In genomic region chr15:66389859-66390382, GRCh38 we compare ENCODE assay signal across 11 cellular contexts. TPM values are rescaled to one million over a fixed set of nuclear protein-coding genes. Genes with fewer than 3 reads are reported as not detected.
DNase-seq lines count a peak whose midpoint lies in the region; ATAC-seq and TF ChIP-seq lines count a peak whose summit lies in the region.
"Had no signal": no experiment of that assay in that cellular context is flagged by ENCODE, and none has a peak within 500 bp of the region (broad histone marks: within the 10 kb centered on the region; RNA-seq: fewer than 3 reads in every experiment).

No MANE protein-coding gene starts in this region.

- H3K27me3 ChIP-seq in upper lobe of left lung, result no peaks in the 10 kb centered on the region
- H3K27me3 ChIP-seq: adrenal gland had no signal

- no peaks in the 10 kb centered on the region for H3K9me3 ChIP-seq in upper lobe of left lung
- H3K9me3 ChIP-seq: adrenal gland had no signal

- POLR2A ChIA-PET in RWPE1 (lab: Yijun Ruan, JAX; ENCODE audit: low non-redundant PET), result no interaction called here

- CTCF ChIA-PET in RWPE1 (lab: Yijun Ruan, JAX), result no interaction called here

- TF ChIP-seq CTCF in RWPE1 (conservative IDR thresholded peaks at IDR 0.05; ENCODE audit: low read depth), result no peak
- TF ChIP-seq CTCF in upper lobe of left lung (IDR thresholded peaks at IDR 0.05), result no peak

- TF ChIP-seq EP300 in upper lobe of left lung (IDR thresholded peaks at IDR 0.05), result no peak

- no peak for TF ChIP-seq POLR2A in upper lobe of left lung (IDR thresholded peaks at IDR 0.05)

- H3K27ac Mint-ChIP-seq in stimulated activated naive CD8-positive, alpha-beta T cell treated with anti-CD3 and anti-CD28 coated beads, Interleukin-15, Interleukin-2, amounts not matched to agents 100 ng/mL and 50 ng/mL, for 24 hours, result peak overlapping the region; percentile 78
- peak overlapping the region; percentile 92 to 94 for H3K27ac Mint-ChIP-seq in effector memory CD8-positive, alpha-beta T cell

- H3K4me3 ChIP-seq in upper lobe of left lung, result no peak overlapping the region
- H3K4me3 ChIP-seq: adrenal gland had no signal

- ATAC-seq in stimulated activated naive CD8-positive, alpha-beta T cell treated with anti-CD3 and anti-CD28 coated beads, Interleukin-15, Interleukin-2, amounts not matched to agents 100 U/mL and 50 U/mL, for 24 hours, result no peak
- no peak for ATAC-seq in effector memory CD8-positive, alpha-beta T cell (replicated peaks)
- ATAC-seq in upper lobe of left lung (ENCODE audit: low FRiP score in 2 of 2) (no peak), GM18909 (IDR thresholded peaks at IDR 0.05; ENCODE audit: poor library complexity, unreplicated experiment) (no peak)

- H3K27me3 Mint-ChIP-seq in stimulated activated naive CD8-positive, alpha-beta T cell treated with anti-CD3 and anti-CD28 coated beads, Interleukin-15, Interleukin-2, amounts not matched to agents 100 ng/mL and 50 ng/mL, for 24 hours, result no peaks in the 10 kb centered on the region
- H3K27me3 Mint-ChIP-seq in effector memory CD8-positive, alpha-beta T cell, result no peaks in the 10 kb centered on the region

- peak overlapping the region; percentile 96 for H3K4me3 Mint-ChIP-seq in stimulated activated naive CD8-positive, alpha-beta T cell treated with anti-CD3 and anti-CD28 coated beads, Interleukin-15, Interleukin-2, amounts not matched to agents 100 ng/mL and 50 ng/mL, for 24 hours
- H3K4me3 Mint-ChIP-seq in effector memory CD8-positive, alpha-beta T cell, result peak overlapping the region; percentile 85

- peaks cover 0 to 3% (median 0%) of the 10 kb centered on the region in 4 donors for H3K36me3 ChIP-seq in upper lobe of left lung
- H3K36me3 ChIP-seq: adrenal gland had no signal

- H3K9me3 Mint-ChIP-seq in stimulated activated naive CD8-positive, alpha-beta T cell treated with anti-CD3 and anti-CD28 coated beads, Interleukin-15, Interleukin-2, amounts not matched to agents 100 ng/mL and 50 ng/mL, for 24 hours, result no peaks in the 10 kb centered on the region
- H3K9me3 Mint-ChIP-seq in effector memory CD8-positive, alpha-beta T cell, result no peaks in the 10 kb centered on the region

- in situ Hi-C loops in ACHN (cut with HindIII; ENCODE audit: low pct_ligation_motif_present, low pct_unique_long_range_greater_than_20kb, low sequenced_read_pairs), result no loop called here

- peaks cover 61% of the 10 kb centered on the region for H3K36me3 Mint-ChIP-seq in stimulated activated naive CD8-positive, alpha-beta T cell treated with anti-CD3 and anti-CD28 coated beads, Interleukin-15, Interleukin-2, amounts not matched to agents 100 ng/mL and 50 ng/mL, for 24 hours (ENCODE audit: low read depth)
- peaks cover 14% of the 10 kb centered on the region for H3K36me3 Mint-ChIP-seq in effector memory CD8-positive, alpha-beta T cell (ENCODE audit: insufficient read depth)

- H3K27ac ChIP-seq in RWPE1 (no peak overlapping the region), upper lobe of left lung (peak overlapping the region in 3 of 4 donors; percentile 4 to 33 (median 15))

- peaks cover 83% of the 10 kb centered on the region for H3K4me1 Mint-ChIP-seq in stimulated activated naive CD8-positive, alpha-beta T cell treated with anti-CD3 and anti-CD28 coated beads, Interleukin-15, Interleukin-2, amounts not matched to agents 100 ng/mL and 50 ng/mL, for 24 hours (ENCODE audit: low read depth)
- H3K4me1 Mint-ChIP-seq in effector memory CD8-positive, alpha-beta T cell (ENCODE audit: low read depth in 2 of 2), result peaks cover 67 to 85% of the 10 kb centered on the region in 2 donors

- peaks cover 18 to 59% (median 40%) of the 10 kb centered on the region in 4 donors for H3K4me1 ChIP-seq in upper lobe of left lung

- no peak for DNase-seq in stimulated activated naive CD8-positive, alpha-beta T cell treated with anti-CD3 and anti-CD28 coated beads, Interleukin-15, Interleukin-2, amounts not matched to agents 100 U/mL and 50 U/mL, for 24 hours
- DNase-seq in RWPE1 (ENCODE audit: low spot score), result peak; percentile 41
- DNase-seq in effector memory CD8-positive, alpha-beta T cell, result no peak
- DNase-seq in upper lobe of left lung, result no peak
- DNase-seq in SKM-1 (lab: John Stamatoyannopoulos, UW; ENCODE audit: unreplicated experiment), result no peak
- DNase-seq in ACHN, result no peak
- DNase-seq: Calu3, mesenchymal stem cell had no signal

RNA-seq across cellular contexts. Expression of gene MAP2K1, which starts 3.2 kb away (rescaled TPM):
- total RNA-seq in upper lobe of left lung, result 10 to 100 TPM; 38.5 to 80.3 (median 62.4) TPM

RNA-seq across cellular contexts. Expression of gene TIPIN, which starts 33.4 kb away (rescaled TPM):
- 10 to 100 TPM in 1 of 6 donors, 1 to 10 TPM in 5; 1.2 to 10.8 (median 5.7) TPM for total RNA-seq in upper lobe of left lung
